8 cellular contexts compared by ENCODE assay signal in genomic region chr19:49983645-49984229, GRCh38. TPM values are rescaled to one million over a fixed set of nuclear protein-coding genes. Genes with fewer than 3 reads are reported as not detected.
DNase-seq lines count a peak whose midpoint lies in the region; ATAC-seq and TF ChIP-seq lines count a peak whose summit lies in the region.

No MANE protein-coding gene starts in this region.

- WGBS in esophagus muscularis mucosa: 50% methylated on average over 10 of the region's 10 CpGs
- WGBS in suprapubic skin: 52% methylated on average over 10 of the region's 10 CpGs

- peaks cover 3% of the 10 kb centered on the region for H3K36me3 Mint-ChIP-seq in neural crest cell (ENCODE audit: low read depth)

- H3K4me3 Mint-ChIP-seq in neural crest cell: no peak overlapping the region

- TF ChIP-seq CTCF in esophagus muscularis mucosa (IDR thresholded peaks at IDR 0.05) (peak; percentile 63 to 84 (median 70)), neural crest cell (conservative IDR thresholded peaks at IDR 0.05) (peak; percentile 92), suprapubic skin (IDR thresholded peaks at IDR 0.05) (peak; percentile 50 to 74)

- H3K4me1 ChIP-seq in HAP-1 (no peaks in the 10 kb centered on the region), esophagus muscularis mucosa (no peaks in the 10 kb centered on the region), suprapubic skin (no peaks in the 10 kb centered on the region)

- H3K27ac ChIP-seq in esophagus muscularis mucosa (replicated peaks in 1 of 4) (no peak overlapping the region), suprapubic skin (no peak overlapping the region)

- in situ Hi-C loops in HAP-1 (cut with MboI; ENCODE audit: low sequenced_read_pairs): loop anchor here (5.0 kb wide), 1 partner anchor 46 kb away; no protein-coding TSS in a partner anchor

- TF ChIP-seq EP300 in esophagus muscularis mucosa (IDR thresholded peaks at IDR 0.05) (no peak), suprapubic skin (IDR thresholded peaks at IDR 0.05) (no peak)

- no peaks in the 10 kb centered on the region for H3K27me3 ChIP-seq in HAP-1 (ENCODE audit: low read depth)
- no peaks in the 10 kb centered on the region for H3K27me3 ChIP-seq in esophagus muscularis mucosa
- H3K27me3 ChIP-seq in suprapubic skin: no peaks in the 10 kb centered on the region

- H3K4me3 ChIP-seq in HAP-1 (no peak overlapping the region), esophagus muscularis mucosa (no peak overlapping the region), suprapubic skin (no peak overlapping the region)

- peaks cover 2% of the 10 kb centered on the region for H3K9me3 Mint-ChIP-seq in neural crest cell

- H3K9me3 ChIP-seq in HAP-1 (no peaks in the 10 kb centered on the region), esophagus muscularis mucosa (no peaks in the 10 kb centered on the region), suprapubic skin (no peaks in the 10 kb centered on the region)

- H3K27me3 Mint-ChIP-seq in neural crest cell (ENCODE audit: low read depth): no peaks in the 10 kb centered on the region

- H3K36me3 ChIP-seq in HAP-1 (replicated peaks) (no peaks in the 10 kb centered on the region), esophagus muscularis mucosa (peaks cover 18 to 97% (median 77%) of the 10 kb centered on the region in 4 donors), suprapubic skin (peaks cover 67% of the 10 kb centered on the region)

- peaks cover 4% of the 10 kb centered on the region for H3K4me1 Mint-ChIP-seq in neural crest cell

- TF ChIP-seq POLR2A in esophagus muscularis mucosa (IDR thresholded peaks at IDR 0.05; ENCODE audit: low read depth) (no peak), suprapubic skin (IDR thresholded peaks at IDR 0.05) (no peak)

- DNase-seq in AG20443 (ENCODE audit: low spot score): peak; percentile 66
- peak; percentile 26 to 85 for DNase-seq in HAP-1 (ENCODE audit: low spot score in 2 of 2)
- peak; percentile 29 for DNase-seq in NOMO-1 treated with dmso at 0.1 percent for 144 hours (lab: John Stamatoyannopoulos, UW; ENCODE audit: unreplicated experiment)
- DNase-seq in activated CD8-positive, alpha-beta memory T cell treated with anti-CD3 and anti-CD28 coated beads, Interleukin-2, amount 50 U/mL, for 1 hour (ENCODE audit: extremely low read depth): peak; percentile 40
- no peak for DNase-seq in esophagus muscularis mucosa (ENCODE audit: extremely low spot score)
- peak; percentile 55 for DNase-seq in neural crest cell (ENCODE audit: low read depth, low spot score)
- peak in 1 of 2 donors; percentile 84 for DNase-seq in suprapubic skin (ENCODE audit: low spot score in 2 of 2)

- intact Hi-C loops in esophagus muscularis mucosa (cut with DNase I): loop anchor here (2.0 kb wide), 1 partner anchor 47 kb away; no protein-coding TSS in a partner anchor

- no peak overlapping the region for H3K27ac Mint-ChIP-seq in neural crest cell (ENCODE audit: unreplicated experiment)

- ATAC-seq in HG03108 (IDR thresholded peaks at IDR 0.05; ENCODE audit: unreplicated experiment): no peak

RNA-seq across cellular contexts. Expression of gene SIGLEC11, which starts 22.8 kb away (rescaled TPM):
- total RNA-seq in esophagus muscularis mucosa (1 to 10 TPM in 2 of 4 donors, under 1 TPM in 2; 0.50 to 2.9 (median 1.4) TPM), neural crest cell (not detected in 2 replicates), suprapubic skin (under 1 TPM in 1 of 4 donors, not detected in 3; 0.30 TPM)

RNA-seq across cellular contexts. Expression of gene VRK3, which starts 41.4 kb away (rescaled TPM):
- total RNA-seq in esophagus muscularis mucosa: 10 to 100 TPM; 20.8 to 27.5 (median 25.5) TPM
- 43.4 TPM in 2 replicates for total RNA-seq in neural crest cell
- 10 to 100 TPM; 21.8 to 53.6 (median 35.8) TPM for total RNA-seq in suprapubic skin

RNA-seq across cellular contexts. Expression of gene ZNF473, which starts 42.1 kb away (rescaled TPM):
- total RNA-seq in esophagus muscularis mucosa: 1 to 10 TPM; 5.9 to 8.4 (median 7.3) TPM
- total RNA-seq in neural crest cell: 23.3 and 24.5 TPM in 2 replicates
- total RNA-seq in suprapubic skin: 10 to 100 TPM in 2 of 4 donors, 1 to 10 TPM in 2; 8.5 to 18.5 (median 12.2) TPM

RNA-seq across cellular contexts. Expression of gene NUP62, which starts 54.4 kb away (rescaled TPM):
- 10 to 100 TPM; 27.0 to 44.3 (median 35.9) TPM for total RNA-seq in esophagus muscularis mucosa
- total RNA-seq in neural crest cell: 127 and 141 TPM in 2 replicates
- total RNA-seq in suprapubic skin: 10 to 100 TPM; 40.3 to 46.2 (median 44.6) TPM

RNA-seq across cellular contexts. Expression of gene ATF5, which starts 54.7 kb away (rescaled TPM):
- 10 to 100 TPM; 12.0 to 22.0 (median 14.4) TPM for total RNA-seq in esophagus muscularis mucosa
- total RNA-seq in neural crest cell: 23.4 and 24.2 TPM in 2 replicates
- 1 to 10 TPM; 4.5 to 9.1 (median 6.7) TPM for total RNA-seq in suprapubic skin
